ENCODE assay signal across 8 cellular contexts in the genomic region with DNA sequence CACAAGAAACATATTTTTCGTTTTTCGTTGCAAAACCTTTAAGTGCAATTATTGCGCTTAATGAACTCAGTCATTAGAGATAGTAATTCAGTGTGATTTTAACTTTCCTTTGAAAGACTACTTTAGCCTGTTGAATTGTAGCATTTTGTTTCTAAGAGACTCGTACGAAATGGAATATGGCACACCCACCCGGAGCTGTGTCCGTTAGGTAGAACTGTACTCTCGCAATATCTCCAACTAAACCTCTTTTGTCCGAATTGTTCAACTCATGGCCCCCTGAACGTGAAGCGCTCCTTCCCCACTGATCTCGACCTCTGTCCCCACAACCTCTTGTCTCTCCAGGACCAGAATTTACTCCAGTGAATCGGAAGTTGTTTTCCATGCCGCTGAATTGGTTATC.
DNase-seq lines count a peak whose midpoint lies in the region; ATAC-seq and FAIRE-seq lines count a peak whose summit lies in the region.

No MANE protein-coding gene starts in this region.

- in situ Hi-C loops in HAP-1 (cut with MboI; ENCODE audit: low sequenced_read_pairs): no loop called here

- no peaks in the 10 kb centered on the region; the same call in 1 of the 2 replicates for H3K9me3 ChIP-seq in BLaER1
- H3K9me3 ChIP-seq in HAP-1: no peaks in the 10 kb centered on the region

- no peak for FAIRE-seq in RCC 7860 (lab: Jason Lieb, UNC)

- DNase-seq in HAP-1 (ENCODE audit: low spot score in 2 of 2) (peak in 1 of 2 experiments; percentile 33), SHP77 (lab: John Stamatoyannopoulos, UW) (peak; percentile 9 to 26), caudate nucleus (lab: John Stamatoyannopoulos, UW) (peak in 5 of 61 donors; percentile 8 to 28 (median 20)), kidney glomerular epithelial cell (lab: John Stamatoyannopoulos, UW) (peak; percentile 50), RCC 7860 (ENCODE audit: low spot score) (no peak), NCI-H226 (no peak)
- DNase-seq in stimulated activated naive B cell treated with anti-CD40 and anti-IgM and Interleukin-4, amounts not matched to agents 10 μg/mL and 1 μg/mL and 100 μg/mL, for 72 hours: peak; percentile 4

- H3K4me3 Mint-ChIP-seq in stimulated activated naive B cell treated with anti-CD40 and anti-IgM and Interleukin-4, amounts not matched to agents 10 μg/mL and 1 μg/mL and 100 μg/mL, for 72 hours: peak overlapping the region; percentile 90 to 94

- H3K9ac ChIP-seq in BLaER1: peak overlapping the region; percentile 92

- H3K36me3 ChIP-seq in BLaER1: peaks cover 22% of the 10 kb centered on the region
- H3K36me3 ChIP-seq in HAP-1 (replicated peaks): peaks cover 7% of the 10 kb centered on the region; the same call in 1 of the 2 replicates

- H3K27ac Mint-ChIP-seq in stimulated activated naive B cell treated with anti-CD40 and anti-IgM and Interleukin-4, amounts not matched to agents 10 μg/mL and 1 μg/mL and 100 μg/mL, for 72 hours: peak overlapping the region; percentile 97

- H3K36me3 Mint-ChIP-seq in stimulated activated naive B cell treated with anti-CD40 and anti-IgM and Interleukin-4, amounts not matched to agents 10 μg/mL and 1 μg/mL and 100 μg/mL, for 72 hours: peaks cover 1 to 9% of the 10 kb centered on the region in 2 donors

- peaks cover 36% of the 10 kb centered on the region for H3K4me1 ChIP-seq in BLaER1
- H3K4me1 ChIP-seq in HAP-1: peaks cover 9% of the 10 kb centered on the region

- H3K4me1 Mint-ChIP-seq in stimulated activated naive B cell treated with anti-CD40 and anti-IgM and Interleukin-4, amounts not matched to agents 10 μg/mL and 1 μg/mL and 100 μg/mL, for 72 hours: peaks cover 20 to 37% of the 10 kb centered on the region in 2 donors

- H3K4me3 ChIP-seq in BLaER1 (peak overlapping the region; percentile 78), HAP-1 (peak overlapping the region; percentile 70)

- H3K27me3 Mint-ChIP-seq in stimulated activated naive B cell treated with anti-CD40 and anti-IgM and Interleukin-4, amounts not matched to agents 10 μg/mL and 1 μg/mL and 100 μg/mL, for 72 hours: no peaks in the 10 kb centered on the region

- ATAC-seq in stimulated activated naive B cell treated with anti-CD40 and anti-IgM and Interleukin-4, amounts not matched to agents 10 μg/mL and 1 μg/mL and 100 μg/mL, for 72 hours (replicated peaks): peak; percentile 11 to 13

- H3K4me2 ChIP-seq in BLaER1: peak overlapping the region; percentile 85

- peaks cover 19% of the 10 kb centered on the region for H4K20me1 ChIP-seq in BLaER1

- H3K27ac ChIP-seq in BLaER1 (peak overlapping the region; percentile 95), caudate nucleus (ENCODE audit: low read depth, low read length) (peak overlapping the region; percentile 99)

- peaks cover 0 to 2% of the 10 kb centered on the region in 2 donors for H3K9me3 Mint-ChIP-seq in stimulated activated naive B cell treated with anti-CD40 and anti-IgM and Interleukin-4, amounts not matched to agents 10 μg/mL and 1 μg/mL and 100 μg/mL, for 72 hours

- no peaks in the 10 kb centered on the region for H3K27me3 ChIP-seq in BLaER1
- no peaks in the 10 kb centered on the region for H3K27me3 ChIP-seq in HAP-1 (ENCODE audit: low read depth)

Comparison
In these comparisons a context has a peak if more than half of its experiments do, and no peak if none do; other contexts are left out.
1. DNase-seq: peak in SHP77 (2 of 2), kidney glomerular epithelial cell (single experiment) and stimulated activated naive B cell treated with anti-CD40 and anti-IgM and Interleukin-4, amounts not matched to agents 10 μg/mL and 1 μg/mL and 100 μg/mL, for 72 hours (single experiment); none in RCC 7860 (single experiment) and NCI-H226 (single experiment).